Comparison of ENCODE assay signal across 9 cellular contexts in the genomic region with DNA sequence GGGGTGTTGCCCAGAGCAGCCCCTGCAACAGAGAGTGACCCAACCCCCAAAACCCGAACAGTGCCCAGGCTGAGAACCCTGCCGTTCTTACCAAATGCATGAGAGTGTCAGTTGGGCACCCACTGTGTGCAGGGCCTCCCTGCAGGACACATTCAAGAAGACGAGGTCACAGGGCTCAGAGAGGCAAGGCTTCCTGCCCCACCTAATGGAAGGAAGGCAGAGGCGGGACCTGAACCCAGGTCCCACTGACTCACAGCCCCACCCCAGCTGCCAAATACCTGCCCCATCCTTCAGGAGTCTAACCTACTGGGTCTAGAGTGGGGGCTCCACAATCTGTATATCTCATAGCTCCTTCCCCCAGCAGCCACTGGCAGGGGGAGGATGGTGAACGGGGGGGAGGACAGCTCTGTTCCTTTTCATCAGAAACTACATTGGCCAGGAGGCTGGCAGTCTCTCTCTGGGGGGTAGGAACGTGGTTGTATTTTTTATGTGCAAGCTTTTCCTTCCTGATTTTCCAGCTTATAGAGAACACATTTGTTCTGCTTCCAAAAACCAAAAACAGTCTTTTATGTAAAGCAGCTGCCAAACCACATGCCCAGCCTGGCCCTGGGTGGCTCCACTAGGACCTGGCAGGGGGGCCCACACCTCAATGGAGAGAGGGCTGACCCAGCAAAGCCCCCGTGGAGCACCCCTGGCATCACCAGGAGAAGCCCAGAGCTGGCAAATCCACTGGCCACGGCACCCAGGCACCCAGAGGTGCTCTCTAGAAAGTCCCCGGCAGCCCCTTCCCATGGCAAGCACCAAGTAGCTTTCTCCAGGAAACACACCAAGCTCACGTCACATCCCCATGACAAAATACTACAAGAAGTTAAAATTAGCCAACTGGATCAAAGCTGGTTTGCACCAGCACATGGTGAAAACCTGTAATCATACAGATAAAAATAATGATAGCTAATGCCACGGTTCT. TPM values are rescaled to one million over a fixed set of nuclear protein-coding genes. Genes with fewer than 3 reads are reported as not detected.
A peak's percentile ranks its signal among the peaks of the same experiment; 100 is the strongest.
DNase-seq lines count a peak whose midpoint lies in the region; ATAC-seq and TF ChIP-seq lines count a peak whose summit lies in the region.
"Had no signal": no experiment of that assay in that cellular context is flagged by ENCODE, and none has a peak within 500 bp of the region (broad histone marks: within the 10 kb centered on the region; RNA-seq: fewer than 3 reads in every experiment).

No MANE protein-coding gene starts in this region.

- peaks cover 46 to 58% of the 10 kb centered on the region in 2 experiments for H3K4me1 Mint-ChIP-seq in H9
- H3K4me1 Mint-ChIP-seq in T-cell, result peaks cover 80 to 88% (median 82%) of the 10 kb centered on the region in 3 donors

- H3K4me2 ChIP-seq in H9 (ENCODE audit: insufficient read depth, insufficient read length, low read length), result no peak overlapping the region

- H3K27me3 ChIP-seq in H9 (ENCODE audit: insufficient read depth, low read length) (no peaks in the 10 kb centered on the region), gastroesophageal sphincter (no peaks in the 10 kb centered on the region), skeletal muscle tissue (ENCODE audit: control insufficient read depth in 3 of 3, insufficient read depth in 3 of 3, low read length in 3 of 3) (no peaks in the 10 kb centered on the region)

- no peak overlapping the region for H3K4me3 ChIP-seq in gastroesophageal sphincter
- no peak overlapping the region for H3K4me3 ChIP-seq in skeletal muscle tissue (ENCODE audit: low read length in 3 of 3)

- ATAC-seq in SK-N-SH treated with all-trans-retinoic acid at 6 μM for 48 hours (peak; percentile 25), gastroesophageal sphincter (peak; percentile 25), GM19023 (IDR thresholded peaks at IDR 0.05; ENCODE audit: unreplicated experiment) (no peak), HG03432 (IDR thresholded peaks at IDR 0.05; ENCODE audit: unreplicated experiment) (no peak), T-cell (replicated peaks in 1 of 4) (no peak)

- no peak overlapping the region for H3K23ac ChIP-seq in H9 (ENCODE audit: insufficient read length, low read depth, low read length)

- no peaks in the 10 kb centered on the region for H3K9me3 ChIP-seq in H9 (ENCODE audit: control insufficient read depth, low read depth, low read length)
- no peaks in the 10 kb centered on the region for H3K9me3 ChIP-seq in gastroesophageal sphincter
- no peaks in the 10 kb centered on the region for H3K9me3 ChIP-seq in skeletal muscle tissue (ENCODE audit: control insufficient read depth in 3 of 3, low read length in 3 of 3)

- H3K9me3 Mint-ChIP-seq in H9, result no peaks in the 10 kb centered on the region
- H3K9me3 Mint-ChIP-seq in T-cell, result no peaks in the 10 kb centered on the region
- H3K9me3 Mint-ChIP-seq: T-helper 1 cell treated with Interleukin-12 subunit alpha and Interleukin-12 subunit beta and Interleukin-4 antibody, amounts not matched to agents 30 μg/mL and 1 μg/mL, for 36 hours had no signal

- H3K18ac ChIP-seq in H9 (ENCODE audit: insufficient read length, low read depth, low read length), result no peak overlapping the region

- H2BK120ac ChIP-seq in H9 (ENCODE audit: low read depth, low read length, poor library complexity, severe bottlenecking), result no peak overlapping the region

- TF ChIP-seq POLR2A in gastroesophageal sphincter (IDR thresholded peaks at IDR 0.05), result no peak

- peak overlapping the region; percentile 5 to 92 (median 91); a peak in 3 of 7 replicates for H3K27ac Mint-ChIP-seq in H9
- no peak overlapping the region for H3K27ac Mint-ChIP-seq in T-cell

- TF ChIP-seq EP300 in gastroesophageal sphincter (IDR thresholded peaks at IDR 0.05), result no peak

- no peak overlapping the region for H2AK5ac ChIP-seq in H9 (ENCODE audit: insufficient read length, low read length)

- H3K4me1 ChIP-seq in H9 (ENCODE audit: insufficient read depth, low read length), result peaks cover 4% of the 10 kb centered on the region; the same call in 1 of the 2 replicates
- peaks cover 4 to 94% (median 64%) of the 10 kb centered on the region in 3 donors for H3K4me1 ChIP-seq in gastroesophageal sphincter
- H3K4me1 ChIP-seq in skeletal muscle tissue (ENCODE audit: control insufficient read depth in 3 of 3, insufficient read depth in 3 of 3, low read length in 3 of 3), result peaks cover 57 to 76% (median 72%) of the 10 kb centered on the region in 3 donors

- no peak for DNase-seq in H9
- DNase-seq in stimulated activated CD4-positive, alpha-beta T cell treated with anti-CD3 and anti-CD28 coated beads, Interleukin-1b, Interleukin-23, amount 100 ng/mL, for 48 hours, result no peak
- no peak for DNase-seq in T-cell

- no peak overlapping the region for H3T11ph ChIP-seq in H9 (ENCODE audit: low read length)

- no peaks in the 10 kb centered on the region for H3K23me2 ChIP-seq in H9 (ENCODE audit: insufficient read length, low read depth, low read length, poor library complexity, severe bottlenecking)

- H3K56ac ChIP-seq in H9 (ENCODE audit: insufficient read length, low read depth, low read length), result no peak overlapping the region

- H3K4me3 Mint-ChIP-seq in H9, result peak overlapping the region in 1 of 2 experiments; percentile 17; a peak in 1 of 5 replicates
- H3K4me3 Mint-ChIP-seq in T-cell, result peak overlapping the region in 1 of 3 donors; percentile 41
- H3K4me3 Mint-ChIP-seq: T-helper 1 cell treated with Interleukin-12 subunit alpha and Interleukin-12 subunit beta and Interleukin-4 antibody, amounts not matched to agents 30 μg/mL and 1 μg/mL, for 36 hours had no signal

- WGBS in H9 (ENCODE audit: extremely low coverage, insufficient read length, low lambda C conversion rate), result no CpG with 5 or more reads among the region's 11 CpGs
- WGBS in gastroesophageal sphincter (ENCODE audit: low coverage in 1 of 2), 2 donors, result 12 to 29% methylated on average over 4 to 8 of the region's 11 CpGs

- H2BK12ac ChIP-seq in H9 (ENCODE audit: insufficient read length, low read depth, low read length), result no peak overlapping the region

- no peaks in the 10 kb centered on the region for H3K36me3 ChIP-seq in gastroesophageal sphincter
- H3K36me3 ChIP-seq in skeletal muscle tissue (ENCODE audit: control insufficient read depth in 3 of 3, insufficient read depth in 3 of 3, low read length in 3 of 3), result no peaks in the 10 kb centered on the region

- H4K5ac ChIP-seq in H9 (ENCODE audit: insufficient read length, low read depth, low read length), result no peak overlapping the region

- H3K14ac ChIP-seq in H9 (ENCODE audit: insufficient read depth, low read length), result no peak overlapping the region; the same call in 1 of the 2 replicates

- no peaks in the 10 kb centered on the region for H3K27me3 Mint-ChIP-seq in H9 (ENCODE audit: low read depth)
- no peaks in the 10 kb centered on the region for H3K27me3 Mint-ChIP-seq in T-cell

- peaks cover 79% of the 10 kb centered on the region for H3K79me2 ChIP-seq in H9 (ENCODE audit: insufficient read depth, low read length)

- no peak overlapping the region for H2BK5ac ChIP-seq in H9 (ENCODE audit: insufficient read length, low read length)

- no peak overlapping the region for H2BK20ac ChIP-seq in H9 (ENCODE audit: low read depth, low read length, poor library complexity, severe bottlenecking)

- no peaks in the 10 kb centered on the region for H4K20me1 ChIP-seq in H9 (ENCODE audit: control insufficient read depth, insufficient read depth, insufficient read length)

- H2BK15ac ChIP-seq in H9 (ENCODE audit: low read depth, low read length), result no peak overlapping the region

- H3K27ac ChIP-seq in H9 (ENCODE audit: insufficient read length, low read depth, low read length) (no peak overlapping the region), gastroesophageal sphincter (peak overlapping the region; percentile 11 to 79 (median 70)), skeletal muscle tissue (ENCODE audit: low read depth, low read length) (no peak overlapping the region)

- TF ChIP-seq CTCF in H9 (conservative IDR thresholded peaks at IDR 0.05) (no peak), gastroesophageal sphincter (IDR thresholded peaks at IDR 0.05) (no peak)

- H2AFZ ChIP-seq in H9 (ENCODE audit: low read length), result no peak overlapping the region

- CTCF ChIA-PET in T-cell (lab: Charles Lee), result interaction anchor here in 1 of 2 donors (1.3 kb wide), 1 partner anchor 9 kb away, joined by 5 read pairs; no protein-coding TSS in a partner anchor

- H3K79me1 ChIP-seq in H9 (ENCODE audit: insufficient read depth, low read depth, low read length, poor library complexity, severe bottlenecking), result no peaks in the 10 kb centered on the region

- H4K91ac ChIP-seq in H9 (ENCODE audit: insufficient read length, low read depth, low read length), result no peak overlapping the region

- H3K36me3 Mint-ChIP-seq in H9 (ENCODE audit: insufficient read depth in 1 of 3, low read depth in 3 of 3), result peaks cover 7 to 17% (median 15%) of the 10 kb centered on the region in 3 experiments
- peaks cover 7% of the 10 kb centered on the region for H3K36me3 Mint-ChIP-seq in T-cell

- H3K9ac ChIP-seq in H9 (ENCODE audit: extremely low read depth, insufficient read length, low read length) (no peak overlapping the region), skeletal muscle tissue (ENCODE audit: low read depth in 1 of 3, low read length in 3 of 3) (peak overlapping the region in 2 of 3 donors; percentile 20 to 60)

- H4K8ac ChIP-seq in H9 (replicated peaks; ENCODE audit: insufficient read length, low read depth, low read length), result no peak overlapping the region

- H3K4ac ChIP-seq in H9 (ENCODE audit: low read depth, low read length), result no peak overlapping the region

- POLR2A ChIA-PET in T-cell (lab: Charles Lee), result no interaction called here

TF ChIP-seq in SK-N-SH treated with all-trans-retinoic acid at 6 μM for 48 hours, 23 proteins besides CTCF, POLR2A, EP300 and RAD21 (continues in another document):
- TF ChIP-seq, protein P1, sequence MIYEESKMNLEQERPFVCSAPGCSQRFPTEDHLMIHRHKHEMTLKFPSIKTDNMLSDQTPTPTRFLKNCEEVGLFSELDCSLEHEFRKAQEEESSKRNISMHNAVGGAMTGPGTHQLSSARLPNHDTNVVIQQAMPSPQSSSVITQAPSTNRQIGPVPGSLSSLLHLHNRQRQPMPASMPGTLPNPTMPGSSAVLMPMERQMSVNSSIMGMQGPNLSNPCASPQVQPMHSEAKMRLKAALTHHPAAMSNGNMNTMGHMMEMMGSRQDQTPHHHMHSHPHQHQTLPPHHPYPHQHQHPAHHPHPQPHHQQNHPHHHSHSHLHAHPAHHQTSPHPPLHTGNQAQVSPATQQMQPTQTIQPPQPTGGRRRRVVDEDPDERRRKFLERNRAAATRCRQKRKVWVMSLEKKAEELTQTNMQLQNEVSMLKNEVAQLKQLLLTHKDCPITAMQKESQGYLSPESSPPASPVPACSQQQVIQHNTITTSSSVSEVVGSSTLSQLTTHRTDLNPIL (CRISPR knock-in tag; IDR thresholded peaks at IDR 0.05; ENCODE audit: low read depth), result no peak

RNA-seq across cellular contexts. Expression of a gene that starts 17.0 kb away (rescaled TPM):
- total RNA-seq in H9 (2021) (220 and 226 TPM in 2 replicates), gastroesophageal sphincter (100 to 1,000 TPM in 2 of 4 donors, 10 to 100 TPM in 2; 67.2 to 148 (median 105) TPM), skeletal muscle tissue (32.9 TPM), T-cell (100 to 1,000 TPM; 108 to 140 (median 127) TPM)

Comparison
In these comparisons a context has a peak if more than half of its experiments do, and no peak if none do; other contexts are left out.
1. H3K27ac ChIP-seq: peak in gastroesophageal sphincter (4 of 4); none in H9 (single experiment) and skeletal muscle tissue (single experiment).
2. H3K27ac Mint-ChIP-seq: peak in H9 (3 of 3); none in T-cell (0 of 2).
3. ATAC-seq: peak in SK-N-SH treated with all-trans-retinoic acid at 6 μM for 48 hours (single experiment) and gastroesophageal sphincter (single experiment); none in GM19023 (single experiment), HG03432 (single experiment) and T-cell (0 of 4).